8 cellular contexts compared by ENCODE assay signal in the genomic region with DNA sequence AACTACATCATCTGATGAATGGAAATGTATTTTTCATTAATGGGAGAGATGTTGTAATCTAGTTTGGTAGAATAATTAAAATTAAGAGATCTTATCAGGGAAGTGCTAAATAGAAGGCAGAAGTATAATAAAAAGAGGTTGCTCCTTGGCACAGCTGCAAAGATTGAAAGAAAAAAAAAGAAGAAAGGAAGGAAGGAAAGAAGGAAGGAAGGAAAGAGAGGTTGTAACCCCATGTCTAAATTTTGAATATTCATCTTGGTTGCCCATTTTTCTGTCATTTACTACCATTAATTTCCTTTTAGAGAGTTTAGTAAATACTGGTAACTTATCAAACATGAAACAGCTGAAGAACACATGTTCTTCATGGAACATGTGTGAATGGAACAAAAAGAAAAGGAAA. TPM values are rescaled to one million over a fixed set of nuclear protein-coding genes. Genes with fewer than 3 reads are reported as not detected.
A peak's percentile ranks its signal among the peaks of the same experiment; 100 is the strongest.
DNase-seq lines count a peak whose midpoint lies in the region; ATAC-seq and TF ChIP-seq lines count a peak whose summit lies in the region.

No MANE protein-coding gene starts in this region.

- peak overlapping the region; percentile 38; the same call in 1 of the 2 replicates for H3K27ac ChIP-seq in Karpas-422 (ENCODE audit: low read length)

- ATAC-seq in GM18868 (IDR thresholded peaks at IDR 0.05; ENCODE audit: unreplicated experiment) (no peak), GM21737 (IDR thresholded peaks at IDR 0.05; ENCODE audit: unreplicated experiment) (no peak)

- H3K9me3 Mint-ChIP-seq in chondrocyte (ENCODE audit: low read depth), result no peaks in the 10 kb centered on the region
- no peaks in the 10 kb centered on the region for H3K9me3 Mint-ChIP-seq in nephron

- H3K36me3 ChIP-seq in BJ (ENCODE audit: control insufficient read depth, insufficient read depth, low read length), result no peaks in the 10 kb centered on the region
- no peaks in the 10 kb centered on the region for H3K36me3 ChIP-seq in Karpas-422 (ENCODE audit: insufficient read depth, low read length)

- peak overlapping the region; percentile 54 for H3K9ac ChIP-seq in Karpas-422 (ENCODE audit: low read length)

- H3K4me3 Mint-ChIP-seq in chondrocyte (ENCODE audit: unreplicated experiment), result peak overlapping the region; percentile 92
- H3K4me3 Mint-ChIP-seq in nephron, result peak overlapping the region; percentile 92 to 97 (median 97)

- H3K4me3 ChIP-seq in BJ (ENCODE audit: low read depth, low read length) (peak overlapping the region; percentile 42), Karpas-422 (ENCODE audit: low read length) (peak overlapping the region; percentile 61)

- CTCF ChIA-PET in BJ (lab: Yijun Ruan, JAX), result interaction anchor here (0.8 to 11.7 kb wide), 12 partner anchors 11 to 376 kb away, joined by 3 to 194 read pairs (median 4); partner anchors contain the start of gene PIK3C2B

- DNase-seq in BJ (ENCODE audit: low read depth) (no peak), Karpas-422 (no peak), chondrocyte (ENCODE audit: low spot score) (no peak), iPS-NIHi7 (ENCODE audit: extremely low spot score) (no peak), NOMO-1 treated with dmso at 0.1 percent for 144 hours (lab: John Stamatoyannopoulos, UW; ENCODE audit: unreplicated experiment) (no peak)

- H4K20me1 ChIP-seq in Karpas-422 (ENCODE audit: insufficient read depth, low read depth, low read length), result no peaks in the 10 kb centered on the region

- H3K27me3 Mint-ChIP-seq in chondrocyte (ENCODE audit: low read depth) (no peaks in the 10 kb centered on the region), nephron (ENCODE audit: low read depth) (no peaks in the 10 kb centered on the region)

- no peak for TF ChIP-seq CTCF in BJ (IDR thresholded peaks at IDR 0.05; ENCODE audit: insufficient read depth, low read depth, low read length)
- no peak for TF ChIP-seq CTCF in chondrocyte (IDR thresholded peaks at IDR 0.05)
- TF ChIP-seq CTCF in nephron (IDR thresholded peaks at IDR 0.05; ENCODE audit: unreplicated experiment in 3 of 3), result no peak

- no peaks in the 10 kb centered on the region for H3K27me3 ChIP-seq in BJ (ENCODE audit: control insufficient read depth, insufficient read depth, low read length)
- no peaks in the 10 kb centered on the region for H3K27me3 ChIP-seq in Karpas-422 (ENCODE audit: low read length)

- H3K36me3 Mint-ChIP-seq in chondrocyte (ENCODE audit: low read depth) (no peaks in the 10 kb centered on the region), nephron (ENCODE audit: low read depth) (no peaks in the 10 kb centered on the region)

- H3K4me2 ChIP-seq in Karpas-422 (ENCODE audit: low read depth, low read length, poor library complexity, severe bottlenecking), result peak overlapping the region; percentile 82

- H3K27ac Mint-ChIP-seq in chondrocyte (ENCODE audit: unreplicated experiment) (peak overlapping the region; percentile 97), nephron (peak overlapping the region; percentile 97 to 99 (median 99))

- no peaks in the 10 kb centered on the region for H3K9me2 ChIP-seq in Karpas-422 (replicated peaks; ENCODE audit: insufficient read depth, low read length)

- no peaks in the 10 kb centered on the region for H3K79me2 ChIP-seq in Karpas-422 (ENCODE audit: low read length)

- POLR2A ChIA-PET in BJ (lab: Charles Lee), result no interaction called here

- peak overlapping the region; percentile 61 for H2AFZ ChIP-seq in Karpas-422 (ENCODE audit: low read length)

- H3K4me1 Mint-ChIP-seq in chondrocyte (ENCODE audit: low read depth) (peaks cover 21% of the 10 kb centered on the region), nephron (peaks cover 43% of the 10 kb centered on the region)

- no peaks in the 10 kb centered on the region for H3K9me3 ChIP-seq in Karpas-422 (ENCODE audit: low read length)

- H3K4me1 ChIP-seq in Karpas-422 (ENCODE audit: low read length), result peaks cover 19% of the 10 kb centered on the region

RNA-seq across cellular contexts. Expression of gene MDM4, which starts 10.5 kb away (rescaled TPM):
- 7.4 and 15.8 TPM in 2 replicates for polyA plus RNA-seq in BJ (2011; rRNA removed)
- 19.5 and 26.1 TPM in 2 replicates for polyA minus RNA-seq in BJ (2011; rRNA and poly(A)+ RNA removed)
- total RNA-seq in Karpas-422 (2014; rRNA removed; shearing (Covaris generic); ENCODE audit: low replicate concordance), result 73.7 and 96.9 TPM in 2 replicates
- total RNA-seq in chondrocyte, result 35.3 to 51.1 TPM (median 39.1 TPM) in 3 replicates

RNA-seq across cellular contexts. Expression of gene PIK3C2B, which starts 11.1 kb away (rescaled TPM):
- polyA plus RNA-seq in BJ (2011; rRNA removed), result 5.1 and 7.9 TPM in 2 replicates
- 10.4 and 12.5 TPM in 2 replicates for polyA minus RNA-seq in BJ (2011; rRNA and poly(A)+ RNA removed)
- total RNA-seq in Karpas-422 (2014; rRNA removed; shearing (Covaris generic); ENCODE audit: low replicate concordance), result 4.2 and 4.5 TPM in 2 replicates
- 19.5 to 22.4 TPM (median 19.6 TPM) in 3 replicates for total RNA-seq in chondrocyte
